Comparison of ENCODE assay signal across 22 cellular contexts in the genomic region with DNA sequence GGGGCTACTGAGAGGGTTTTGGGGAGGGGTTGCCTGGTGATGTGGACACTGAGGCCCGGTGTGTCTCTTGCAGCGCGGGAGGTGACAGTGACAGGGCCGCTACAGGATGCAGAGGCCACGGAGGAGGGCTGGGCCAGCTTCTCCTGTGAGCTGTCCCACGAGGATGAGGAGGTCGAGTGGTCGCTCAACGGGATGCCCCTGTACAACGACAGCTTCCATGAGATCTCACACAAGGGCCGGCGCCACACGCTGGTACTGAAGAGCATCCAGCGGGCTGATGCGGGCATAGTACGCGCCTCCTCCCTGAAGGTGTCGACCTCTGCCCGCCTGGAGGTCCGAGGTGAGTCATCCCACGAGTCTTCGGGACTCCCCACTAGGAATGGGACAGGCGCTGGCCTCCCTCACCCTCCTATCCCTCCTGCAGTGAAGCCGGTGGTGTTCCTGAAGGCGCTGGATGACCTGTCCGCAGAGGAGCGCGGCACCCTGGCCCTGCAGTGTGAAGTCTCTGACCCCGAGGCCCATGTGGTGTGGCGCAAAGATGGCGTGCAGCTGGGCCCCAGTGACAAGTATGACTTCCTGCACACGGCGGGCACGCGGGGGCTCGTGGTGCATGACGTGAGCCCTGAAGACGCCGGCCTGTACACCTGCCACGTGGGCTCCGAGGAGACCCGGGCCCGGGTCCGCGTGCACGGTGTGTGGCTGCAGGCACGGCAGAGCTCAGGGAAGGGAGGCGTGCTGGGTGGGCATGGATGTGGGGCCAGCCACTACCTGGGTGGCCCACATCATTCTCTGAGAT.
DNase-seq lines count a peak whose midpoint lies in the region; ATAC-seq and TF ChIP-seq lines count a peak whose summit lies in the region.
"Had no signal": no experiment of that assay in that cellular context is flagged by ENCODE, and none has a peak within 500 bp of the region (broad histone marks: within the 10 kb centered on the region; RNA-seq: fewer than 3 reads in every experiment).

No MANE protein-coding gene starts in this region.

- H3K27me3 Mint-ChIP-seq in mesothelial cell of epicardium (ENCODE audit: low read depth) = no peaks in the 10 kb centered on the region
- no peaks in the 10 kb centered on the region for H3K27me3 Mint-ChIP-seq in activated T-helper 2 cell treated with anti-CD3 and anti-CD28 coated beads, Interferon-gamma antibody, Interleukin-2, Interleukin-4, amounts not matched to agents 10 μg/mL and 5 μg/mL and 100 μg/mL, durations not matched to agents 14 hours and 24 hours and 36 hours (ENCODE audit: low read depth)
- no peaks in the 10 kb centered on the region for H3K27me3 Mint-ChIP-seq in T-helper 2 cell treated with Interferon-gamma antibody and Interleukin-4, amounts not matched to agents 5 μg/mL and 100 μg/mL, for 36 hours (ENCODE audit: low read depth)
- H3K27me3 Mint-ChIP-seq: activated CD4-positive, alpha-beta memory T cell treated with anti-CD3 and anti-CD28 coated beads for 36 hours had no signal

- H3K4me1 Mint-ChIP-seq in mesothelial cell of epicardium = no peaks in the 10 kb centered on the region
- no peaks in the 10 kb centered on the region for H3K4me1 Mint-ChIP-seq in activated T-helper 2 cell treated with anti-CD3 and anti-CD28 coated beads, Interferon-gamma antibody, Interleukin-2, Interleukin-4, amounts not matched to agents 10 μg/mL and 5 μg/mL and 100 μg/mL, durations not matched to agents 14 hours and 24 hours and 36 hours (ENCODE audit: low read depth)
- peaks cover under 1% of the 10 kb centered on the region for H3K4me1 Mint-ChIP-seq in T-helper 2 cell treated with Interferon-gamma antibody and Interleukin-4, amounts not matched to agents 5 μg/mL and 100 μg/mL, for 36 hours (ENCODE audit: low read depth)

- ATAC-seq in upper lobe of right lung (no peak), GM21447 (IDR thresholded peaks at IDR 0.05; ENCODE audit: unreplicated experiment) (no peak)

- H3K27ac Mint-ChIP-seq in mesothelial cell of epicardium = no peak overlapping the region
- H3K27ac Mint-ChIP-seq in activated T-helper 2 cell treated with anti-CD3 and anti-CD28 coated beads, Interferon-gamma antibody, Interleukin-2, Interleukin-4, amounts not matched to agents 10 μg/mL and 5 μg/mL and 100 μg/mL, durations not matched to agents 14 hours and 24 hours and 36 hours = no peak overlapping the region
- H3K27ac Mint-ChIP-seq in T-helper 2 cell treated with Interferon-gamma antibody and Interleukin-4, amounts not matched to agents 5 μg/mL and 100 μg/mL, for 36 hours = no peak overlapping the region
- H3K27ac Mint-ChIP-seq: activated CD4-positive, alpha-beta memory T cell treated with anti-CD3 and anti-CD28 coated beads for 36 hours; immature natural killer cell had no signal

- no peak overlapping the region for H3K4me3 Mint-ChIP-seq in mesothelial cell of epicardium
- H3K4me3 Mint-ChIP-seq in activated T-helper 2 cell treated with anti-CD3 and anti-CD28 coated beads, Interferon-gamma antibody, Interleukin-2, Interleukin-4, amounts not matched to agents 10 μg/mL and 5 μg/mL and 100 μg/mL, durations not matched to agents 14 hours and 24 hours and 36 hours (ENCODE audit: low read depth) = no peak overlapping the region
- H3K4me3 Mint-ChIP-seq in T-helper 2 cell treated with Interferon-gamma antibody and Interleukin-4, amounts not matched to agents 5 μg/mL and 100 μg/mL, for 36 hours = no peak overlapping the region
- H3K4me3 Mint-ChIP-seq: activated CD4-positive, alpha-beta memory T cell treated with anti-CD3 and anti-CD28 coated beads for 36 hours; immature natural killer cell had no signal

- H3K27me3 ChIP-seq in right atrium auricular region (no peaks in the 10 kb centered on the region), upper lobe of right lung (no peaks in the 10 kb centered on the region)
- H3K27me3 ChIP-seq: colonic mucosa, esophagus muscularis mucosa, hepatocyte had no signal

- peaks cover 93% of the 10 kb centered on the region for H3K36me3 ChIP-seq in right atrium auricular region
- peaks cover 13% of the 10 kb centered on the region for H3K36me3 ChIP-seq in upper lobe of right lung
- H3K36me3 ChIP-seq: colonic mucosa had no signal

- intact Hi-C loops in cardiac septum (cut with DNase I) = no loop called here
- intact Hi-C loops in upper lobe of right lung (cut with DNase I) = no loop called here
- intact Hi-C loops in activated T-helper 2 cell treated with anti-CD3 and anti-CD28 coated beads, Interferon-gamma antibody, Interleukin-2, Interleukin-4, amounts not matched to agents 10 μg/mL and 5 μg/mL and 100 μg/mL, durations not matched to agents 14 hours and 24 hours and 36 hours (cut with micrococcal nuclease) = no loop called here

- H3K4me3 ChIP-seq in right atrium auricular region = no peak overlapping the region
- H3K4me3 ChIP-seq in coronary artery = no peak overlapping the region
- no peak overlapping the region for H3K4me3 ChIP-seq in upper lobe of right lung
- H3K4me3 ChIP-seq: colonic mucosa, esophagus muscularis mucosa, hepatocyte, skin epidermis had no signal

- DNase-seq in cardiac septum (ENCODE audit: low spot score) (peak; percentile 71), right atrium auricular region (ENCODE audit: low spot score) (no peak), coronary artery (ENCODE audit: low spot score) (peak; percentile 71), mesothelial cell of epicardium (ENCODE audit: low spot score in 2 of 2, unreplicated experiment in 2 of 2) (peak; percentile 16 to 36), upper lobe of right lung (peak; percentile 52)
- DNase-seq in activated T-helper 2 cell treated with anti-CD3 and anti-CD28 coated beads, Interferon-gamma antibody, Interleukin-2, Interleukin-4, amounts not matched to agents 10 μg/mL and 5 μg/mL and 100 μg/mL, durations not matched to agents 14 hours and 24 hours and 36 hours (ENCODE audit: low spot score) = no peak
- no peak for DNase-seq in T-helper 2 cell treated with Interferon-gamma antibody and Interleukin-4, amounts not matched to agents 5 μg/mL and 100 μg/mL, for 36 hours (ENCODE audit: low spot score)
- DNase-seq: activated CD4-positive, alpha-beta memory T cell treated with anti-CD3 and anti-CD28 coated beads for 36 hours; activated CD4-positive, CD25-positive, alpha-beta regulatory T cell; colonic mucosa; DMS79 treated with DMSO at 0.1 percent for 48 hours; foreskin melanocyte; HCEC 1CT; immature natural killer cell; Kasumi-1; NCI-H187; stimulated activated CD4-positive, alpha-beta T cell treated with anti-CD3 and anti-CD28 coated beads, Interleukin-1b, Interleukin-23, amount 100 ng/mL, for 48 hours; T1000 had no signal

- H3K27ac ChIP-seq in right atrium auricular region = no peak overlapping the region
- H3K27ac ChIP-seq in coronary artery = no peak overlapping the region
- H3K27ac ChIP-seq in upper lobe of right lung = no peak overlapping the region
- H3K27ac ChIP-seq: colonic mucosa, esophagus muscularis mucosa, hepatocyte, skin epidermis had no signal

- TF ChIP-seq CTCF in right atrium auricular region (IDR thresholded peaks at IDR 0.05) (no peak), coronary artery (IDR thresholded peaks at IDR 0.05) (no peak), mesothelial cell of epicardium (IDR thresholded peaks at IDR 0.05; ENCODE audit: unreplicated experiment) (no peak), upper lobe of right lung (IDR thresholded peaks at IDR 0.05) (no peak)

- H3K36me3 Mint-ChIP-seq in mesothelial cell of epicardium = peaks cover 7% of the 10 kb centered on the region
- H3K36me3 Mint-ChIP-seq in activated T-helper 2 cell treated with anti-CD3 and anti-CD28 coated beads, Interferon-gamma antibody, Interleukin-2, Interleukin-4, amounts not matched to agents 10 μg/mL and 5 μg/mL and 100 μg/mL, durations not matched to agents 14 hours and 24 hours and 36 hours (ENCODE audit: low read depth) = no peaks in the 10 kb centered on the region
- no peaks in the 10 kb centered on the region for H3K36me3 Mint-ChIP-seq in T-helper 2 cell treated with Interferon-gamma antibody and Interleukin-4, amounts not matched to agents 5 μg/mL and 100 μg/mL, for 36 hours (ENCODE audit: low read depth)
- H3K36me3 Mint-ChIP-seq: activated CD4-positive, alpha-beta memory T cell treated with anti-CD3 and anti-CD28 coated beads for 36 hours had no signal

- no peaks in the 10 kb centered on the region for H3K9me3 Mint-ChIP-seq in mesothelial cell of epicardium
- no peaks in the 10 kb centered on the region for H3K9me3 Mint-ChIP-seq in activated T-helper 2 cell treated with anti-CD3 and anti-CD28 coated beads, Interferon-gamma antibody, Interleukin-2, Interleukin-4, amounts not matched to agents 10 μg/mL and 5 μg/mL and 100 μg/mL, durations not matched to agents 14 hours and 24 hours and 36 hours
- H3K9me3 Mint-ChIP-seq in T-helper 2 cell treated with Interferon-gamma antibody and Interleukin-4, amounts not matched to agents 5 μg/mL and 100 μg/mL, for 36 hours = no peaks in the 10 kb centered on the region
- H3K9me3 Mint-ChIP-seq: activated CD4-positive, alpha-beta memory T cell treated with anti-CD3 and anti-CD28 coated beads for 36 hours; immature natural killer cell had no signal

- no peaks in the 10 kb centered on the region for H3K9me3 ChIP-seq in right atrium auricular region
- no peaks in the 10 kb centered on the region for H3K9me3 ChIP-seq in upper lobe of right lung
- H3K9me3 ChIP-seq: colonic mucosa, esophagus muscularis mucosa had no signal

- H3K4me1 ChIP-seq in right atrium auricular region (peaks cover 0 to 14% of the 10 kb centered on the region in 2 donors), upper lobe of right lung (no peaks in the 10 kb centered on the region)
- H3K4me1 ChIP-seq: colonic mucosa had no signal

Comparison
In these comparisons a context has a peak if more than half of its experiments do, and no peak if none do; other contexts are left out.
1. DNase-seq: peak in cardiac septum (single experiment), coronary artery (single experiment), mesothelial cell of epicardium (2 of 2) and upper lobe of right lung (single experiment); none in right atrium auricular region (single experiment), activated T-helper 2 cell treated with anti-CD3 and anti-CD28 coated beads, Interferon-gamma antibody, Interleukin-2, Interleukin-4, amounts not matched to agents 10 μg/mL and 5 μg/mL and 100 μg/mL, durations not matched to agents 14 hours and 24 hours and 36 hours (single experiment) and T-helper 2 cell treated with Interferon-gamma antibody and Interleukin-4, amounts not matched to agents 5 μg/mL and 100 μg/mL, for 36 hours (single experiment).